ENCODE assay signal across 20 cellular contexts in the genomic region with DNA sequence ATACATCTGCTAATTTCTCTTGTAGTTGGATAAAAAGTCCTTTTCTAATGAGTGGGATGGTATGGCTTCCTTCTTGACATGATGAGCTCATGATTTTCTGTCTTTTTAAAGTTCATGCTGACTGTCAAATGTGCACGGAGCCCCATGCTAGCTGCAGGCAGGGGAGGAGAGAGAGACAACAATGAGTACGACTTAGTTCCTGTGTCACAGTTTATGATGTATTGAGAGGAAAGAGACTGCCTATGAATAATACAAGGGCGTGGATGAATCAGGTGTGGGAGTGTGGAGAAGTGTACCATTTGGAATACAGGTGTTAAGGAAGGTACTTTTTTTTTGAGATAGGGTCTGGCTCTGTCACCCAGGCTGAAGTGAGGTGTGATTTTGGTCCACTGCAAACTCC.
"Had no signal": no experiment of that assay in that cellular context is flagged by ENCODE, and none has a peak within 500 bp of the region (broad histone marks: within the 10 kb centered on the region; RNA-seq: fewer than 3 reads in every experiment).

No MANE protein-coding gene starts in this region.

- H3K27ac ChIP-seq: colonic mucosa, dorsolateral prefrontal cortex, neutrophil, right lobe of liver, upper lobe of right lung had no signal

- H3K27me3 ChIP-seq: colonic mucosa, dorsolateral prefrontal cortex, right lobe of liver, upper lobe of right lung had no signal

- H3K4me3 ChIP-seq: colonic mucosa, dorsolateral prefrontal cortex, right lobe of liver, upper lobe of right lung had no signal

- H3K4me1 ChIP-seq: colonic mucosa, right lobe of liver, upper lobe of right lung had no signal

- H3K4me3 Mint-ChIP-seq: activated naive CD8-positive, alpha-beta T cell; activated T-cell treated with anti-CD3 and anti-CD28 coated beads, Interleukin-2, amount 50 U/mL, for 72 hours; naive B cell; nephron progenitor cell; stimulated activated naive CD8-positive, alpha-beta T cell treated with anti-CD3 and anti-CD28 coated beads, Interleukin-15, amount 100 ng/mL, for 72 hours had no signal

- H3K9me3 Mint-ChIP-seq: activated T-cell treated with anti-CD3 and anti-CD28 coated beads, Interleukin-2, amount 50 U/mL, for 72 hours; naive B cell; nephron progenitor cell; stimulated activated naive CD8-positive, alpha-beta T cell treated with anti-CD3 and anti-CD28 coated beads, Interleukin-15, amount 100 ng/mL, for 72 hours had no signal

- H3K27ac Mint-ChIP-seq: activated naive CD8-positive, alpha-beta T cell; activated T-cell treated with anti-CD3 and anti-CD28 coated beads, Interleukin-2, amount 50 U/mL, for 72 hours; naive B cell; nephron progenitor cell; stimulated activated naive CD8-positive, alpha-beta T cell treated with anti-CD3 and anti-CD28 coated beads, Interleukin-15, amount 100 ng/mL, for 72 hours had no signal

- H3K4me1 Mint-ChIP-seq: naive B cell; nephron progenitor cell; stimulated activated naive CD8-positive, alpha-beta T cell treated with anti-CD3 and anti-CD28 coated beads, Interleukin-15, amount 100 ng/mL, for 72 hours had no signal

- H3K9me3 ChIP-seq: colonic mucosa, neutrophil, right lobe of liver, upper lobe of right lung had no signal

- ATAC-seq: activated T-cell treated with anti-CD3 and anti-CD28 coated beads, Interleukin-2, amount 50 U/mL, for 72 hours; left ventricle myocardium superior; stimulated activated naive CD8-positive, alpha-beta T cell treated with anti-CD3 and anti-CD28 coated beads, Interleukin-15, amount 100 ng/mL, for 72 hours; upper lobe of right lung had no signal

- DNase-seq: activated CD4-positive, alpha-beta T cell treated with anti-CD3 and anti-CD28 coated beads for 4 hours; activated CD4-positive, alpha-beta T cell treated with anti-CD3 and anti-CD28 coated beads, Interleukin-2, amount 50 U/mL, for 4 hours; activated naive CD4-positive, alpha-beta T cell; activated T-cell treated with anti-CD3 and anti-CD28 coated beads for 4 hours; activated T-cell treated with anti-CD3 and anti-CD28 coated beads, Interleukin-2, amount 50 U/mL, for 72 hours; colonic mucosa; dorsolateral prefrontal cortex; effector memory CD4-positive, alpha-beta T cell; foreskin melanocyte; kidney glomerular epithelial cell; left ventricle myocardium superior; mammary epithelial cell; naive B cell; nephron progenitor cell; stimulated activated CD4-positive, alpha-beta T cell treated with anti-CD3 and anti-CD28 coated beads, Interleukin-4, amount 100 ng/mL, for 1 hour; stimulated activated naive CD8-positive, alpha-beta T cell treated with anti-CD3 and anti-CD28 coated beads, Interleukin-15, amount 100 ng/mL, for 72 hours; upper lobe of right lung had no signal

- H3K36me3 ChIP-seq: colonic mucosa, neutrophil, right lobe of liver, upper lobe of right lung had no signal
